Comparison of ENCODE assay signal across 22 cellular contexts in genomic region chr2:1910021-1910420, GRCh38.
DNase-seq lines count a peak whose midpoint lies in the region; TF ChIP-seq lines count a peak whose summit lies in the region.
"Had no signal": no experiment of that assay in that cellular context is flagged by ENCODE, and none has a peak within 500 bp of the region (broad histone marks: within the 10 kb centered on the region; RNA-seq: fewer than 3 reads in every experiment).

No MANE protein-coding gene starts in this region.

- H2BK12ac ChIP-seq in neuronal stem cell (ENCODE audit: low read length), result no peak overlapping the region

- no peak overlapping the region for H2AFZ ChIP-seq in neuronal stem cell (ENCODE audit: low read length)

- peak overlapping the region; percentile 25 for H2BK15ac ChIP-seq in neuronal stem cell (ENCODE audit: low read length)

- peak overlapping the region; percentile 72; the same call in 1 of the 2 replicates for H3K4me2 ChIP-seq in BLaER1
- H3K4me2 ChIP-seq in neuronal stem cell (ENCODE audit: insufficient read depth, low read length, poor library complexity, severe bottlenecking), result no peak overlapping the region

- H3K4ac ChIP-seq in neuronal stem cell (ENCODE audit: low read length), result no peak overlapping the region

- no peak overlapping the region for H2BK120ac ChIP-seq in neuronal stem cell (ENCODE audit: low read depth, low read length)

- H3K4me3 ChIP-seq in BLaER1 (no peak overlapping the region), dorsolateral prefrontal cortex (peak overlapping the region in 1 of 59 donors; percentile 5), neuronal stem cell (ENCODE audit: low read length in 2 of 2) (no peak overlapping the region)
- H3K4me3 ChIP-seq: MG63 had no signal

- no peaks in the 10 kb centered on the region for H3K9me3 ChIP-seq in BLaER1
- no peaks in the 10 kb centered on the region for H3K9me3 ChIP-seq in neuronal stem cell (replicated peaks in 1 of 2; ENCODE audit: control insufficient read depth in 2 of 2, insufficient read depth in 1 of 2, low read depth in 1 of 2, low read length in 2 of 2)
- H3K9me3 ChIP-seq: Caco-2, MG63 had no signal

- DNase-seq in dorsolateral prefrontal cortex (peak in 1 of 10 donors; percentile 46), neuronal stem cell (ENCODE audit: low spot score) (no peak), KG1 (lab: John Stamatoyannopoulos, UW) (no peak), NCI-H524 (lab: John Stamatoyannopoulos, UW) (no peak), epidermal melanocyte (ENCODE audit: insufficient read length, low spot score) (no peak)
- DNase-seq: AML-193; Caco-2; CD4-positive, alpha-beta memory T cell; DMS 273 treated with DMSO at 0.1 percent for 48 hours; DMS79; EL; GF-D8; GOT3; KBM-7; MG63; NCI-H1105 treated with DMSO at 0.1 percent for 48 hours; NCI-H146; NCI-H1930; NCI-H69; RPMI8226 had no signal

- H3K79me1 ChIP-seq in neuronal stem cell (ENCODE audit: low read depth, low read length), result no peaks in the 10 kb centered on the region

- intact Hi-C loops in dorsolateral prefrontal cortex (cut with DNase I), result loop anchor here (2.0 to 10.0 kb wide), 4 partner anchors 82 to 212 kb away; no protein-coding TSS in a partner anchor

- H3K4me1 ChIP-seq in BLaER1 (peaks cover 45% of the 10 kb centered on the region), neuronal stem cell (ENCODE audit: control insufficient read depth in 2 of 2, insufficient read depth in 1 of 2, low read depth in 1 of 2, low read length in 2 of 2) (no peaks in the 10 kb centered on the region)
- H3K4me1 ChIP-seq: Caco-2 had no signal

- no peak overlapping the region for H3K18ac ChIP-seq in neuronal stem cell (ENCODE audit: low read length)

- H4K91ac ChIP-seq in neuronal stem cell (ENCODE audit: low read depth, low read length, poor library complexity), result no peak overlapping the region

- H3K27ac ChIP-seq in BLaER1, result no peak overlapping the region
- peak overlapping the region; percentile 60 for H3K27ac ChIP-seq in angular gyrus (ENCODE audit: low read depth, low read length)
- peak overlapping the region in 54 of 59 donors; percentile 1 to 83 (median 66) for H3K27ac ChIP-seq in dorsolateral prefrontal cortex
- H3K27ac ChIP-seq in neuronal stem cell (replicated peaks; ENCODE audit: low read length), result no peak overlapping the region

- no CpG with 5 or more reads among the region's 18 CpGs for WGBS in neuronal stem cell (ENCODE audit: extremely low coverage in 2 of 2, insufficient read length in 2 of 2, insufficient replicate concordance in 1 of 2), 2 donors

- no peak overlapping the region for H2AK5ac ChIP-seq in neuronal stem cell (ENCODE audit: low read depth, low read length)

- H4K20me1 ChIP-seq in BLaER1, result no peaks in the 10 kb centered on the region

- peak overlapping the region; percentile 47 for H2BK5ac ChIP-seq in neuronal stem cell (ENCODE audit: low read length)

- H3K14ac ChIP-seq in neuronal stem cell (ENCODE audit: low read length), result no peak overlapping the region

- no peak for TF ChIP-seq CTCF in dorsolateral prefrontal cortex (IDR thresholded peaks at IDR 0.05 in 54 of 56, conservative IDR thresholded peaks at IDR 0.05 in 2 of 56; ENCODE audit: low read depth in 1 of 56, partially characterized antibody in 56 of 56)

- no peaks in the 10 kb centered on the region for H3K36me3 ChIP-seq in BLaER1
- H3K36me3 ChIP-seq in neuronal stem cell (replicated peaks in 1 of 2; ENCODE audit: control insufficient read depth in 2 of 2, insufficient read depth in 2 of 2, low read length in 2 of 2), result no peaks in the 10 kb centered on the region
- H3K36me3 ChIP-seq: MG63 had no signal

- peak overlapping the region; percentile 46 for H3K23ac ChIP-seq in neuronal stem cell (ENCODE audit: low read depth, low read length, poor library complexity)

- H3K9ac ChIP-seq in BLaER1 (no peak overlapping the region), neuronal stem cell (ENCODE audit: low read depth, low read length, poor library complexity) (no peak overlapping the region)

- H3K27me3 ChIP-seq in BLaER1 (no peaks in the 10 kb centered on the region), dorsolateral prefrontal cortex (peaks cover 0 to 4% (median 0%) of the 10 kb centered on the region in 45 donors), neuronal stem cell (ENCODE audit: control insufficient read depth in 3 of 3, insufficient read depth in 3 of 3, low read depth in 1 of 3, low read length in 3 of 3) (no peaks in the 10 kb centered on the region)
- H3K27me3 ChIP-seq: MG63 had no signal

- H4K8ac ChIP-seq in neuronal stem cell (ENCODE audit: low read depth, low read length), result no peak overlapping the region

Comparison
In these comparisons a context has a peak if more than half of its experiments do, and no peak if none do; other contexts are left out.
1. H3K27ac ChIP-seq: peak in angular gyrus (single experiment) and dorsolateral prefrontal cortex (54 of 59); none in BLaER1 (single experiment) and neuronal stem cell (single experiment).